In genomic region chr10:23001901-23002516, GRCh38 we compare ENCODE assay signal across 33 cellular contexts.
DNase-seq lines count a peak whose midpoint lies in the region; ATAC-seq, FAIRE-seq and TF ChIP-seq lines count a peak whose summit lies in the region.
"Had no signal": no experiment of that assay in that cellular context is flagged by ENCODE, and none has a peak within 500 bp of the region (broad histone marks: within the 10 kb centered on the region; RNA-seq: fewer than 3 reads in every experiment).

No MANE protein-coding gene starts in this region.

- H3K27ac Mint-ChIP-seq in nephron progenitor cell: peak overlapping the region; percentile 83
- H3K27ac Mint-ChIP-seq: activated CD4-positive, alpha-beta memory T cell treated with anti-CD3 and anti-CD28 coated beads for 36 hours; activated naive CD4-positive, alpha-beta T cell treated with anti-CD3 and anti-CD28 coated beads for 36 hours; activated T-helper 1 cell treated with anti-CD3 and anti-CD28 coated beads, Interleukin-12 subunit alpha, Interleukin-12 subunit beta, Interleukin-2, Interleukin-4 antibody, amounts not matched to agents 30 ng/mL and 10 ng/mL and 1 ng/mL, durations not matched to agents 14 hours and 24 hours and 36 hours; CD4-positive, alpha-beta T cell; effector memory CD8-positive, alpha-beta T cell; mesothelial cell of epicardium; stimulated activated naive B cell treated with anti-CD40 and anti-IgM and Interleukin-4, amounts not matched to agents 10 μg/mL and 1 μg/mL and 100 μg/mL, for 72 hours; T-helper 1 cell treated with Interleukin-12 subunit alpha and Interleukin-12 subunit beta and Interleukin-4 antibody, amounts not matched to agents 30 μg/mL and 1 μg/mL, for 36 hours had no signal

- WGBS in K562 (ENCODE audit: insufficient coverage, low coverage, missing lambda C conversion rate): 83% methylated on average over 14 of the region's 14 CpGs
- WGBS in iPS DF 6.9 (ENCODE audit: insufficient coverage, insufficient read length): no CpG with 5 or more reads among the region's 14 CpGs

- peaks cover 73% of the 10 kb centered on the region for H3K4me1 Mint-ChIP-seq in nephron progenitor cell
- H3K4me1 Mint-ChIP-seq: naive B cell; stimulated activated naive B cell treated with anti-CD40 and anti-IgM and Interleukin-4, amounts not matched to agents 10 μg/mL and 1 μg/mL and 100 μg/mL, for 72 hours had no signal

- no peaks in the 10 kb centered on the region for H3K9me3 Mint-ChIP-seq in nephron progenitor cell
- H3K9me3 Mint-ChIP-seq: activated CD4-positive, alpha-beta memory T cell treated with anti-CD3 and anti-CD28 coated beads for 36 hours; activated naive CD4-positive, alpha-beta T cell treated with anti-CD3 and anti-CD28 coated beads for 36 hours; activated T-helper 1 cell treated with anti-CD3 and anti-CD28 coated beads, Interleukin-12 subunit alpha, Interleukin-12 subunit beta, Interleukin-2, Interleukin-4 antibody, amounts not matched to agents 30 ng/mL and 10 ng/mL and 1 ng/mL, durations not matched to agents 14 hours and 24 hours and 36 hours; CD4-positive, alpha-beta T cell; effector memory CD8-positive, alpha-beta T cell; mesothelial cell of epicardium; naive B cell; stimulated activated naive B cell treated with anti-CD40 and anti-IgM and Interleukin-4, amounts not matched to agents 10 μg/mL and 1 μg/mL and 100 μg/mL, for 72 hours; T-helper 1 cell treated with Interleukin-12 subunit alpha and Interleukin-12 subunit beta and Interleukin-4 antibody, amounts not matched to agents 30 μg/mL and 1 μg/mL, for 36 hours had no signal

- H3K79me2 ChIP-seq in K562 (ENCODE audit: control insufficient read depth, insufficient read depth, low read length): no peaks in the 10 kb centered on the region

- H2AFZ ChIP-seq in K562 (ENCODE audit: low read depth, low read length): no peak overlapping the region
- H2AFZ ChIP-seq: PC-9 had no signal

- H3K4me3 ChIP-seq in K562: no peak overlapping the region
- H3K4me3 ChIP-seq in iPS DF 6.9 (ENCODE audit: low read length): no peak overlapping the region
- no peak overlapping the region for H3K4me3 ChIP-seq in uterus
- H3K4me3 ChIP-seq: coronary artery, heart right ventricle, PC-9, upper lobe of right lung had no signal

- intact Hi-C loops in K562 (cut with micrococcal nuclease): no loop called here
- intact Hi-C loops in uterus (cut with DNase I; ENCODE audit: low total_unique reads): no loop called here

- no peaks in the 10 kb centered on the region for H3K9me3 ChIP-seq in K562 (replicated peaks; ENCODE audit: control insufficient read depth, insufficient read depth, low read depth, low read length)
- no peaks in the 10 kb centered on the region for H3K9me3 ChIP-seq in iPS DF 6.9 (ENCODE audit: control insufficient read depth, insufficient read depth, low read length)
- H3K9me3 ChIP-seq in uterus: no peaks in the 10 kb centered on the region
- H3K9me3 ChIP-seq: heart right ventricle, upper lobe of right lung had no signal

- no peak for ATAC-seq in K562
- ATAC-seq: activated CD4-positive, CD25-positive, alpha-beta regulatory T cell treated with anti-CD3 and anti-CD28 coated beads, Interleukin-2, amount 50 U/mL, for 24 hours; effector memory CD8-positive, alpha-beta T cell; foreskin keratinocyte; heart right ventricle; SK-N-SH treated with all-trans-retinoic acid at 6 μM for 48 hours; stimulated activated naive B cell treated with anti-CD40 and anti-IgM and Interleukin-4, amounts not matched to agents 10 μg/mL and 1 μg/mL and 100 μg/mL, for 72 hours; upper lobe of right lung had no signal

- no peak for FAIRE-seq in K562 (lab: Jason Lieb, UNC)
- FAIRE-seq: A204.1, D721Med had no signal

- CTCF ChIA-PET in K562 (lab: Yijun Ruan, JAX; ENCODE audit: low intra/inter-chr PET ratio): no interaction called here

- peak overlapping the region; percentile 44 for H3K4me3 Mint-ChIP-seq in nephron progenitor cell
- H3K4me3 Mint-ChIP-seq: activated CD4-positive, alpha-beta memory T cell treated with anti-CD3 and anti-CD28 coated beads for 36 hours; activated naive CD4-positive, alpha-beta T cell treated with anti-CD3 and anti-CD28 coated beads for 36 hours; activated T-helper 1 cell treated with anti-CD3 and anti-CD28 coated beads, Interleukin-12 subunit alpha, Interleukin-12 subunit beta, Interleukin-2, Interleukin-4 antibody, amounts not matched to agents 30 ng/mL and 10 ng/mL and 1 ng/mL, durations not matched to agents 14 hours and 24 hours and 36 hours; CD4-positive, alpha-beta T cell; effector memory CD8-positive, alpha-beta T cell; mesothelial cell of epicardium; naive B cell; stimulated activated naive B cell treated with anti-CD40 and anti-IgM and Interleukin-4, amounts not matched to agents 10 μg/mL and 1 μg/mL and 100 μg/mL, for 72 hours; T-helper 1 cell treated with Interleukin-12 subunit alpha and Interleukin-12 subunit beta and Interleukin-4 antibody, amounts not matched to agents 30 μg/mL and 1 μg/mL, for 36 hours had no signal

- TF ChIP-seq EP300 in K562 (IDR thresholded peaks at IDR 0.05; ENCODE audit: low read length): no peak

- no peaks in the 10 kb centered on the region for H3K36me3 ChIP-seq in K562 (ENCODE audit: control insufficient read depth, insufficient read depth, low read length)
- no peaks in the 10 kb centered on the region for H3K36me3 ChIP-seq in iPS DF 6.9 (ENCODE audit: control insufficient read depth, insufficient read depth, low read length)
- no peaks in the 10 kb centered on the region for H3K36me3 ChIP-seq in uterus
- H3K36me3 ChIP-seq: heart right ventricle, upper lobe of right lung had no signal

- in situ Hi-C loops in K562 (cut with MboI): no loop called here

- H3K27me3 ChIP-seq in K562 (ENCODE audit: control insufficient read depth in 2 of 2, insufficient read depth in 2 of 2, low read length in 2 of 2): no peaks in the 10 kb centered on the region; a peak in 1 of 5 replicates
- H3K27me3 ChIP-seq in iPS DF 6.9 (ENCODE audit: control insufficient read depth, insufficient read depth, low read length): no peaks in the 10 kb centered on the region
- H3K27me3 ChIP-seq in uterus: peaks cover 0 to 4% of the 10 kb centered on the region in 2 donors

- DNase-seq in ELF-1 (ENCODE audit: low read depth, low spot score) (peak; percentile 73), K562 (ENCODE audit: extremely low read depth in 1 of 4, low spot score in 3 of 4) (no peak), iPS DF 6.9 (ENCODE audit: low read depth, low spot score) (peak; percentile 27), nephron progenitor cell (peak; percentile 73), uterus (no peak), AML-193 (lab: John Stamatoyannopoulos, UW) (no peak)
- DNase-seq in effector CD4-positive, alpha-beta T cell: no peak
- DNase-seq in stimulated activated CD4-positive, alpha-beta T cell treated with anti-CD3 and anti-CD28 coated beads, Interleukin-15, amount 100 ng/mL, for 24 hours: no peak
- DNase-seq: activated CD4-positive, alpha-beta memory T cell treated with anti-CD3 and anti-CD28 coated beads for 36 hours; activated CD8-positive, alpha-beta memory T cell treated with anti-CD3 and anti-CD28 coated beads, Interleukin-2, amount 50 U/mL, for 48 hours; activated naive CD4-positive, alpha-beta T cell treated with anti-CD3 and anti-CD28 coated beads for 36 hours; CD4-positive, alpha-beta T cell; effector memory CD8-positive, alpha-beta T cell; foreskin keratinocyte; HCEC 1CT; heart right ventricle; Kasumi-1; naive B cell; NCI-H1436; NCI-H2081; NCI-H526; occipital lobe; PC-9; stimulated activated naive B cell treated with anti-CD40 and anti-IgM and Interleukin-4, amounts not matched to agents 10 μg/mL and 1 μg/mL and 100 μg/mL, for 72 hours; upper lobe of right lung had no signal

- 0 out of 4 replicates have a peak overlapping the region, but pooled peaks of 1 of the 2 experiments have one; percentile 6 for H3K9ac ChIP-seq in K562 (ENCODE audit: insufficient read depth in 1 of 2, low read depth in 2 of 2, low read length in 2 of 2)

- TF ChIP-seq RAD21 in K562 (CRISPR knock-in tag; conservative IDR thresholded peaks at IDR 0.05 in 1 of 2, IDR thresholded peaks at IDR 0.05 in 1 of 2): no peak

- no TSS peak for BruUV-seq in K562 (replicated peaks; lab: Mats Ljungman, UMichigan)

- no peaks in the 10 kb centered on the region for H3K36me3 Mint-ChIP-seq in nephron progenitor cell (ENCODE audit: low read depth)
- H3K36me3 Mint-ChIP-seq: activated CD4-positive, alpha-beta memory T cell treated with anti-CD3 and anti-CD28 coated beads for 36 hours; mesothelial cell of epicardium; naive B cell; stimulated activated naive B cell treated with anti-CD40 and anti-IgM and Interleukin-4, amounts not matched to agents 10 μg/mL and 1 μg/mL and 100 μg/mL, for 72 hours had no signal

- no peak for TF ChIP-seq CTCF in K562 (IDR thresholded peaks at IDR 0.05 in 2 of 3, conservative IDR thresholded peaks at IDR 0.05 in 1 of 3; ENCODE audit: insufficient read depth in 2 of 3, low read depth in 1 of 3, low read length in 3 of 3)
- TF ChIP-seq CTCF in nephron progenitor cell (IDR thresholded peaks at IDR 0.05): no peak
- TF ChIP-seq CTCF in uterus (IDR thresholded peaks at IDR 0.05): no peak

- H3K4me1 ChIP-seq in K562 (replicated peaks in 1 of 2; ENCODE audit: control insufficient read depth in 2 of 2, insufficient read depth in 2 of 2, low read length in 2 of 2) (no peaks in the 10 kb centered on the region), iPS DF 6.9 (ENCODE audit: control insufficient read depth, insufficient read depth, low read length) (peaks cover 1% of the 10 kb centered on the region; the same call in 1 of the 2 replicates), uterus (no peaks in the 10 kb centered on the region)
- H3K4me1 ChIP-seq: foreskin keratinocyte, heart right ventricle, upper lobe of right lung had no signal

- H4K20me1 ChIP-seq in K562 (replicated peaks; ENCODE audit: control insufficient read depth, insufficient read depth, low read length): no peaks in the 10 kb centered on the region

- H3K4me2 ChIP-seq in K562 (ENCODE audit: insufficient read depth, low read length): no peak overlapping the region
- H3K4me2 ChIP-seq: PC-9 had no signal

- TF ChIP-seq POLR2A in K562 (conservative IDR thresholded peaks at IDR 0.05) (no peak), uterus (IDR thresholded peaks at IDR 0.05) (no peak)

- POLR2A ChIA-PET in K562 (lab: Yijun Ruan, JAX): no interaction called here

- peaks cover 3% of the 10 kb centered on the region for H3K27me3 Mint-ChIP-seq in nephron progenitor cell (ENCODE audit: low read depth, poor library complexity)

- no peaks in the 10 kb centered on the region for H3K9me1 ChIP-seq in K562 (ENCODE audit: control insufficient read depth, insufficient read depth, low read length)

- H3K27ac ChIP-seq in K562 (ENCODE audit: extremely low read depth, low read depth, low read length) (no peak overlapping the region), iPS DF 6.9 (ENCODE audit: low read length) (no peak overlapping the region), uterus (no peak overlapping the region)
- H3K27ac ChIP-seq: coronary artery, foreskin keratinocyte, heart right ventricle, PC-9, upper lobe of right lung had no signal

TF ChIP-seq in K562, 482 proteins besides CTCF, POLR2A, EP300 and RAD21 (continues in another document):
- TF ChIP-seq NR2F6 (CRISPR knock-in tag; IDR thresholded peaks at IDR 0.05): no peak
- TF ChIP-seq POU5F1 (IDR thresholded peaks at IDR 0.05; ENCODE audit: borderline replicate concordance, low read depth, low read length, partially characterized antibody): no peak
- no peak for TF ChIP-seq HDAC2 (IDR thresholded peaks at IDR 0.05)
- no peak for TF ChIP-seq ETV5 (CRISPR knock-in tag; IDR thresholded peaks at IDR 0.05; ENCODE audit: low read depth)

Comparison
In these comparisons a context has a peak if more than half of its experiments do, and no peak if none do; other contexts are left out.
1. DNase-seq: peak in ELF-1 (single experiment), iPS DF 6.9 (single experiment) and nephron progenitor cell (single experiment); none in K562 (0 of 4), uterus (0 of 2), effector CD4-positive, alpha-beta T cell (single experiment), AML-193 (0 of 2) and stimulated activated CD4-positive, alpha-beta T cell treated with anti-CD3 and anti-CD28 coated beads, Interleukin-15, amount 100 ng/mL, for 24 hours (single experiment).